Comparison of ENCODE assay signal across 10 cellular contexts in genomic region chr17:7248811-7249210, GRCh38. TPM values are rescaled to one million over a fixed set of nuclear protein-coding genes. Genes with fewer than 3 reads are reported as not detected.
DNase-seq lines count a peak whose midpoint lies in the region; ATAC-seq, FAIRE-seq and TF ChIP-seq lines count a peak whose summit lies in the region.
"Had no signal": no experiment of that assay in that cellular context is flagged by ENCODE, and none has a peak within 500 bp of the region (broad histone marks: within the 10 kb centered on the region; RNA-seq: fewer than 3 reads in every experiment).

No MANE protein-coding gene starts in this region.

- peak overlapping the region; percentile 9 for H3K4me3 Mint-ChIP-seq in stimulated activated naive CD8-positive, alpha-beta T cell treated with anti-CD3 and anti-CD28 coated beads, Interleukin-15, Interleukin-2, amounts not matched to agents 100 ng/mL and 50 ng/mL, for 24 hours
- no peak overlapping the region for H3K4me3 Mint-ChIP-seq in chondrocyte (ENCODE audit: unreplicated experiment)

- H3K4me1 Mint-ChIP-seq in stimulated activated naive CD8-positive, alpha-beta T cell treated with anti-CD3 and anti-CD28 coated beads, Interleukin-15, Interleukin-2, amounts not matched to agents 100 ng/mL and 50 ng/mL, for 24 hours (ENCODE audit: low read depth), result peaks cover 48% of the 10 kb centered on the region
- peaks cover 37% of the 10 kb centered on the region for H3K4me1 Mint-ChIP-seq in chondrocyte (ENCODE audit: low read depth)

- no peak for TF ChIP-seq CTCF in chondrocyte (IDR thresholded peaks at IDR 0.05)

- peaks cover 37% of the 10 kb centered on the region for H3K36me3 Mint-ChIP-seq in stimulated activated naive CD8-positive, alpha-beta T cell treated with anti-CD3 and anti-CD28 coated beads, Interleukin-15, Interleukin-2, amounts not matched to agents 100 ng/mL and 50 ng/mL, for 24 hours (ENCODE audit: low read depth)
- peaks cover 17% of the 10 kb centered on the region for H3K36me3 Mint-ChIP-seq in chondrocyte (ENCODE audit: low read depth)

- peak overlapping the region; percentile 9 for H3K27ac Mint-ChIP-seq in stimulated activated naive CD8-positive, alpha-beta T cell treated with anti-CD3 and anti-CD28 coated beads, Interleukin-15, Interleukin-2, amounts not matched to agents 100 ng/mL and 50 ng/mL, for 24 hours
- peak overlapping the region; percentile 37 for H3K27ac Mint-ChIP-seq in chondrocyte (ENCODE audit: unreplicated experiment)

- no peaks in the 10 kb centered on the region for H3K9me3 Mint-ChIP-seq in stimulated activated naive CD8-positive, alpha-beta T cell treated with anti-CD3 and anti-CD28 coated beads, Interleukin-15, Interleukin-2, amounts not matched to agents 100 ng/mL and 50 ng/mL, for 24 hours
- H3K9me3 Mint-ChIP-seq in chondrocyte (ENCODE audit: low read depth), result no peaks in the 10 kb centered on the region

- FAIRE-seq in H54 (lab: Jason Lieb, UNC), result no peak
- FAIRE-seq: endothelial cell of umbilical vein, islet of Langerhans had no signal

- DNase-seq in stimulated activated naive CD8-positive, alpha-beta T cell treated with anti-CD3 and anti-CD28 coated beads, Interleukin-15, Interleukin-2, amounts not matched to agents 100 U/mL and 50 U/mL, for 24 hours, result no peak
- DNase-seq in chondrocyte (ENCODE audit: low spot score) (no peak), H54 (ENCODE audit: insufficient read length, low spot score) (no peak), middle frontal gyrus (ENCODE audit: extremely low spot score, low spot score) (no peak)
- DNase-seq: NCI-H526 treated with DMSO at 0.1 percent for 48 hours had no signal

- TF ChIP-seq POLR2A in H54 (IDR thresholded peaks at IDR 0.05; ENCODE audit: low read depth, low read length), result no peak

- no peak for ATAC-seq in stimulated activated naive CD8-positive, alpha-beta T cell treated with anti-CD3 and anti-CD28 coated beads, Interleukin-15, Interleukin-2, amounts not matched to agents 100 U/mL and 50 U/mL, for 24 hours
- no peak for ATAC-seq in HG03442 (IDR thresholded peaks at IDR 0.05; ENCODE audit: unreplicated experiment)
- ATAC-seq: sciatic nerve had no signal

- no peaks in the 10 kb centered on the region for H3K27me3 Mint-ChIP-seq in stimulated activated naive CD8-positive, alpha-beta T cell treated with anti-CD3 and anti-CD28 coated beads, Interleukin-15, Interleukin-2, amounts not matched to agents 100 ng/mL and 50 ng/mL, for 24 hours
- H3K27me3 Mint-ChIP-seq in chondrocyte (ENCODE audit: low read depth), result no peaks in the 10 kb centered on the region

RNA-seq across cellular contexts. Expression of gene CTDNEP1, which starts 2.7 kb away (rescaled TPM):
- 105 to 118 TPM (median 111 TPM) in 3 replicates for total RNA-seq in chondrocyte

RNA-seq across cellular contexts. Expression of gene ELP5, which starts 3.2 kb away (rescaled TPM):
- 24.9 to 32.7 TPM (median 25.8 TPM) in 3 replicates for total RNA-seq in chondrocyte

RNA-seq across cellular contexts. Expression of gene GABARAP, which starts 6.6 kb away (rescaled TPM):
- total RNA-seq in chondrocyte, result 449 to 459 TPM (median 455 TPM) in 3 replicates

RNA-seq across cellular contexts. Expression of gene PHF23, which starts 9.6 kb away (rescaled TPM):
- total RNA-seq in chondrocyte, result 49.5 to 57.8 TPM (median 53.1 TPM) in 3 replicates

RNA-seq across cellular contexts. Expression of gene CLDN7, which starts 13.5 kb away (rescaled TPM):
- 0.42 to 0.54 TPM (median 0.46 TPM) in 3 replicates for total RNA-seq in chondrocyte
